In genomic region chr1:173409613-173410012, GRCh38 we compare ENCODE assay signal across 9 cellular contexts.
DNase-seq lines count a peak whose midpoint lies in the region; ATAC-seq, FAIRE-seq and TF ChIP-seq lines count a peak whose summit lies in the region.
"Had no signal": no experiment of that assay in that cellular context is flagged by ENCODE, and none has a peak within 500 bp of the region (broad histone marks: within the 10 kb centered on the region; RNA-seq: fewer than 3 reads in every experiment).

No MANE protein-coding gene starts in this region.

- H4K20me1 ChIP-seq in GM12878 (ENCODE audit: control insufficient read depth, insufficient read depth): no peaks in the 10 kb centered on the region

- H3K9ac ChIP-seq in GM12878 (ENCODE audit: control insufficient read depth, insufficient read depth, low read length): peak overlapping the region; percentile 28; the same call in 1 of the 2 replicates

- H3K9me3 Mint-ChIP-seq in naive thymus-derived CD4-positive, alpha-beta T cell: no peaks in the 10 kb centered on the region
- no peaks in the 10 kb centered on the region for H3K9me3 Mint-ChIP-seq in mesothelial cell of epicardium

- peaks cover 7 to 37% (median 32%) of the 10 kb centered on the region in 7 donors for H3K4me1 Mint-ChIP-seq in naive thymus-derived CD4-positive, alpha-beta T cell
- H3K4me1 Mint-ChIP-seq in mesothelial cell of epicardium: no peaks in the 10 kb centered on the region

- H3K27me3 Mint-ChIP-seq in naive thymus-derived CD4-positive, alpha-beta T cell: peaks cover 0 to 2% (median 0%) of the 10 kb centered on the region in 5 donors
- no peaks in the 10 kb centered on the region for H3K27me3 Mint-ChIP-seq in mesothelial cell of epicardium (ENCODE audit: low read depth)

- H3K36me3 ChIP-seq in GM12878 (ENCODE audit: control insufficient read depth in 2 of 2, insufficient read depth in 2 of 2, low read length in 1 of 2): no peaks in the 10 kb centered on the region
- H3K36me3 ChIP-seq in naive thymus-derived CD4-positive, alpha-beta T cell (ENCODE audit: control insufficient read depth in 2 of 3, insufficient read depth in 3 of 3, low read length in 3 of 3): no peaks in the 10 kb centered on the region

- no peaks in the 10 kb centered on the region; the same call in none of the 2 replicates for H3K79me2 ChIP-seq in GM12878 (ENCODE audit: control insufficient read depth, insufficient read depth, low read length)

- peak overlapping the region; percentile 35; the same call in 1 of the 2 replicates for H3K4me3 ChIP-seq in GM12878
- no peak overlapping the region for H3K4me3 ChIP-seq in naive thymus-derived CD4-positive, alpha-beta T cell (ENCODE audit: low read length)
- H3K4me3 ChIP-seq: SK-N-MC had no signal

- H3K4me2 ChIP-seq in GM12878 (ENCODE audit: control insufficient read depth, insufficient read depth): peak overlapping the region; percentile 96

- intact Hi-C loops in GM12878 (cut with micrococcal nuclease; ENCODE audit: unreplicated experiment): loop anchor here (2.0 kb wide), 3 partner anchors 55 to 197 kb away; no protein-coding TSS in a partner anchor
- intact Hi-C loops in naive thymus-derived CD4-positive, alpha-beta T cell (cut with micrococcal nuclease): loop anchor here (5.0 to 10.0 kb wide), 3 partner anchors 155 to 662 kb away; no protein-coding TSS in a partner anchor

- ATAC-seq in GM12878: peak; percentile 17
- ATAC-seq in naive thymus-derived CD4-positive, alpha-beta T cell: peak; percentile 71
- ATAC-seq in GM19467 (IDR thresholded peaks at IDR 0.05; ENCODE audit: unreplicated experiment): no peak
- no peak for ATAC-seq in HG02759 (IDR thresholded peaks at IDR 0.05; ENCODE audit: unreplicated experiment)

- peak in 1 of 2 experiments; percentile 29; a peak in 1 of 4 replicates for TF ChIP-seq EP300 in GM12878 (IDR thresholded peaks at IDR 0.05; ENCODE audit: borderline replicate concordance in 1 of 2, control insufficient read depth in 1 of 2, low read depth in 2 of 2, low read length in 2 of 2)

- TF ChIP-seq RAD21 in GM12878 (IDR thresholded peaks at IDR 0.05; ENCODE audit: insufficient read depth, low read depth, low read length): no peak

- no peak for TF ChIP-seq POLR2A in GM12878 (IDR thresholded peaks at IDR 0.05; ENCODE audit: low read depth, low read length)

- H3K4me3 Mint-ChIP-seq in naive thymus-derived CD4-positive, alpha-beta T cell: peak overlapping the region in 4 of 10 donors; percentile 7 to 23 (median 20)
- no peak overlapping the region for H3K4me3 Mint-ChIP-seq in mesothelial cell of epicardium

- RAD21 ChIA-PET in GM12878 (lab: Charles Lee; ENCODE audit: unreplicated experiment): interaction anchor here (1.0 to 5.4 kb wide), 8 partner anchors 9 to 459 kb away, joined by 3 to 36 read pairs (median 8); partner anchors contain the start of genes GAS5, TNFSF4 and ZBTB37

- peaks cover 65% of the 10 kb centered on the region for H3K4me1 ChIP-seq in GM12878 (ENCODE audit: control insufficient read depth, insufficient read depth, low read length)
- H3K4me1 ChIP-seq in naive thymus-derived CD4-positive, alpha-beta T cell (ENCODE audit: control insufficient read depth in 2 of 2, insufficient read depth in 2 of 2, low read length in 2 of 2): peaks cover 7 to 8% of the 10 kb centered on the region in 2 donors

- H3K27me3 ChIP-seq in GM12878 (replicated peaks in 1 of 2; ENCODE audit: control insufficient read depth in 2 of 2, insufficient read depth in 2 of 2, low read length in 1 of 2): no peaks in the 10 kb centered on the region
- no peaks in the 10 kb centered on the region for H3K27me3 ChIP-seq in naive thymus-derived CD4-positive, alpha-beta T cell (ENCODE audit: control insufficient read depth in 2 of 2, insufficient read depth in 2 of 2, low read length in 2 of 2)

- in situ Hi-C loops in GM12878 (cut with MboI): loop anchor here (5.0 kb wide), 4 partner anchors 77 to 662 kb away; no protein-coding TSS in a partner anchor

- H3K27ac ChIP-seq in GM12878 (ENCODE audit: control insufficient read depth, insufficient read depth): peak overlapping the region; percentile 98
- H3K27ac ChIP-seq in naive thymus-derived CD4-positive, alpha-beta T cell (ENCODE audit: low read depth, low read length): no peak overlapping the region
- H3K27ac ChIP-seq: SK-N-MC had no signal

- DNase-seq in ELR (ENCODE audit: low read depth): peak; percentile 65
- peak; percentile 94 for DNase-seq in MV-4-11 (lab: John Stamatoyannopoulos, UW)
- no peak for DNase-seq in GM12878 (ENCODE audit: low read depth, low spot score)
- DNase-seq in naive thymus-derived CD4-positive, alpha-beta T cell: peak in 1 of 9 donors; percentile 11
- no peak for DNase-seq in mesothelial cell of epicardium (ENCODE audit: low spot score in 2 of 2, unreplicated experiment in 2 of 2)
- no peak for DNase-seq in activated naive CD4-positive, alpha-beta T cell treated with Interleukin-2 at 50 U/mL for 16 hours

- H3K36me3 Mint-ChIP-seq in naive thymus-derived CD4-positive, alpha-beta T cell: peaks cover 0 to 21% (median 5%) of the 10 kb centered on the region in 5 donors
- H3K36me3 Mint-ChIP-seq in mesothelial cell of epicardium: no peaks in the 10 kb centered on the region

- H2AFZ ChIP-seq in GM12878 (ENCODE audit: control insufficient read depth, low read depth, low read length): no peak overlapping the region

- POLR2A ChIA-PET in GM12878 (lab: Charles Lee): interaction anchor here (0.7 to 2.1 kb wide), 3 partner anchors 156 to 459 kb away, joined by 3 to 5 read pairs (median 3); no protein-coding TSS in a partner anchor
- POLR2A ChIA-PET in naive thymus-derived CD4-positive, alpha-beta T cell (lab: Charles Lee): interaction anchor here (0.6 to 1.3 kb wide), 2 partner anchors 25 to 591 kb away, joined by 3 read pairs; no protein-coding TSS in a partner anchor

- SMC1A ChIA-PET in GM12878 (lab: Charles Lee; ENCODE audit: uncharacterized antibody, unreplicated experiment): interaction anchor here (0.9 to 17.9 kb wide), 12 partner anchors 9 to 665 kb away, joined by 3 to 348 read pairs (median 4); partner anchors contain the start of gene TNFSF4

- TF ChIP-seq CTCF in GM12878 (IDR thresholded peaks at IDR 0.05 in 2 of 3, conservative IDR thresholded peaks at IDR 0.05 in 1 of 3; ENCODE audit: control insufficient read depth in 2 of 3, extremely low read depth in 1 of 3, insufficient read depth in 1 of 3, low read depth in 3 of 3, low read length in 3 of 3) (no peak), mesothelial cell of epicardium (IDR thresholded peaks at IDR 0.05; ENCODE audit: unreplicated experiment) (no peak)

- WGBS in GM12878 (ENCODE audit: insufficient coverage, insufficient replicate concordance, low lambda C conversion rate, missing lambda C conversion rate): 3% methylated on average over 3 of the region's 3 CpGs

- no TSS peak for BruUV-seq in GM12878 (replicated peaks; lab: Mats Ljungman, UMichigan)

- CTCF ChIA-PET in GM12878 (lab: Yijun Ruan, JAX): interaction anchor here (0.7 to 4.7 kb wide), 10 partner anchors 11 to 584 kb away, joined by 3 to 34 read pairs (median 5); no protein-coding TSS in a partner anchor
- CTCF ChIA-PET in naive thymus-derived CD4-positive, alpha-beta T cell (lab: Charles Lee): interaction anchor here (0.6 kb wide), 1 partner anchor 664 kb away, joined by 3 read pairs; no protein-coding TSS in a partner anchor

- H3K9me3 ChIP-seq in GM12878 (replicated peaks; ENCODE audit: control insufficient read depth, insufficient read depth, low read length): no peaks in the 10 kb centered on the region; the same call in 2 of the 3 replicates
- H3K9me3 ChIP-seq in naive thymus-derived CD4-positive, alpha-beta T cell (ENCODE audit: control insufficient read depth in 2 of 3, low read length in 3 of 3): no peaks in the 10 kb centered on the region

- peak overlapping the region in 2 of 9 donors; percentile 12 to 24 for H3K27ac Mint-ChIP-seq in naive thymus-derived CD4-positive, alpha-beta T cell
- no peak overlapping the region for H3K27ac Mint-ChIP-seq in mesothelial cell of epicardium

- no peak for FAIRE-seq in GM12878 (lab: Jason Lieb, UNC)

TF ChIP-seq in GM12878, 131 proteins besides CTCF, POLR2A, EP300 and RAD21 (continues in another document):
- TF ChIP-seq ZNF217 (IDR thresholded peaks at IDR 0.05) (no peak), CBX3 (IDR thresholded peaks at IDR 0.05; ENCODE audit: borderline replicate concordance, low read depth) (no peak), ZSCAN29 (IDR thresholded peaks at IDR 0.05) (no peak), POU2F2 (IDR thresholded peaks at IDR 0.05; ENCODE audit: borderline replicate concordance, low read depth, low read length) (peak; percentile 74; the same call in 1 of the 3 replicates), NRF1 (conservative IDR thresholded peaks at IDR 0.05; ENCODE audit: low read depth, low read length) (no peak), IKZF1 (conservative IDR thresholded peaks at IDR 0.05) (0 out of 2 replicates have a peak, but pooled peaks have one; percentile 54), CHD2 (IDR thresholded peaks at IDR 0.05; ENCODE audit: borderline replicate concordance, low read depth, low read length) (no peak), HDGF (IDR thresholded peaks at IDR 0.05) (no peak), ZBTB11 (CRISPR knock-in tag; IDR thresholded peaks at IDR 0.05) (no peak)

Comparison
In these comparisons a context has a peak if more than half of its experiments do, and no peak if none do; other contexts are left out.
1. DNase-seq: peak in ELR (single experiment) and MV-4-11 (single experiment); none in GM12878 (single experiment), mesothelial cell of epicardium (0 of 2) and activated naive CD4-positive, alpha-beta T cell treated with Interleukin-2 at 50 U/mL for 16 hours (single experiment).
2. ATAC-seq: peak in GM12878 (single experiment) and naive thymus-derived CD4-positive, alpha-beta T cell (single experiment); none in GM19467 (single experiment) and HG02759 (single experiment).